In genomic region chr19:3782903-3783302, GRCh38 we compare ENCODE assay signal across 23 cellular contexts. TPM values are rescaled to one million over a fixed set of nuclear protein-coding genes. Genes with fewer than 3 reads are reported as not detected.
"Had no signal": no experiment of that assay in that cellular context is flagged by ENCODE, and none has a peak within 500 bp of the region (broad histone marks: within the 10 kb centered on the region; RNA-seq: fewer than 3 reads in every experiment).

No MANE protein-coding gene starts in this region.

- H3K27ac ChIP-seq: adrenal gland, body of pancreas, esophagus muscularis mucosa, foreskin keratinocyte, gastrocnemius medialis, WERI-Rb-1 had no signal

- H3K4me1 ChIP-seq: adrenal gland, foreskin keratinocyte, gastrocnemius medialis had no signal

- H3K27me3 ChIP-seq: body of pancreas had no signal

- H3K27ac Mint-ChIP-seq: activated B cell treated with CpG ODN at 0.5 μM for 24 hours; activated CD8-positive, alpha-beta T cell treated with anti-CD3 and anti-CD28 coated beads for 36 hours; activated naive CD4-positive, alpha-beta T cell treated with anti-CD3 and anti-CD28 coated beads for 36 hours; activated naive CD4-positive, alpha-beta T cell treated with anti-CD3 and anti-CD28 coated beads, Interleukin-2, amount 50 U/mL, for 24 hours; activated naive CD8-positive, alpha-beta T cell treated with anti-CD3 and anti-CD28 coated beads for 36 hours; activated naive CD8-positive, alpha-beta T cell treated with anti-CD3 and anti-CD28 coated beads, Interleukin-2, amount 50 U/mL, for 24 hours; activated T-helper 17 cell treated with anti-CD3 and anti-CD28 coated beads, Interleukin-2, amount 50 U/mL, for 72 hours; T-helper 17 cell had no signal

- H3K27me3 Mint-ChIP-seq: activated CD8-positive, alpha-beta T cell treated with anti-CD3 and anti-CD28 coated beads for 36 hours; activated naive CD4-positive, alpha-beta T cell treated with anti-CD3 and anti-CD28 coated beads, Interleukin-2, amount 50 U/mL, for 24 hours; activated naive CD8-positive, alpha-beta T cell treated with anti-CD3 and anti-CD28 coated beads for 36 hours; activated naive CD8-positive, alpha-beta T cell treated with anti-CD3 and anti-CD28 coated beads, Interleukin-2, amount 50 U/mL, for 24 hours; T-helper 17 cell had no signal

- H3K36me3 ChIP-seq: adrenal gland, esophagus muscularis mucosa, gastrocnemius medialis had no signal

- DNase-seq: activated B cell treated with CpG ODN at 0.5 μM for 24 hours; adrenal gland; amygdala; aorta; body of pancreas; caudate nucleus; effector memory CD4-positive, alpha-beta T cell; erythroblast; foreskin keratinocyte; gastrocnemius medialis; T-helper 17 cell; T1000 had no signal

- H3K4me3 Mint-ChIP-seq: activated B cell treated with CpG ODN at 0.5 μM for 24 hours; activated naive CD8-positive, alpha-beta T cell treated with anti-CD3 and anti-CD28 coated beads for 36 hours; activated naive CD8-positive, alpha-beta T cell treated with anti-CD3 and anti-CD28 coated beads, Interleukin-2, amount 50 U/mL, for 24 hours; activated T-helper 17 cell treated with anti-CD3 and anti-CD28 coated beads, Interleukin-2, amount 50 U/mL, for 72 hours; T-helper 17 cell had no signal

- ATAC-seq: body of pancreas, gastrocnemius medialis had no signal

- H3K9me3 Mint-ChIP-seq: activated naive CD4-positive, alpha-beta T cell treated with anti-CD3 and anti-CD28 coated beads, Interleukin-2, amount 50 U/mL, for 24 hours had no signal

- H3K4me3 ChIP-seq: adrenal gland, body of pancreas, esophagus muscularis mucosa, gastrocnemius medialis had no signal

RNA-seq across cellular contexts. Expression of gene MATK, which starts 3.3 kb away (rescaled TPM):
- total RNA-seq: chondrocyte, foreskin keratinocyte had no signal
- polyA plus RNA-seq: foreskin keratinocyte had no signal

RNA-seq across cellular contexts. Expression of gene RAX2, which starts 10.9 kb away (rescaled TPM):
- total RNA-seq: activated B cell treated with CpG ODN at 0.5 μM for 24 hours; activated CD8-positive, alpha-beta T cell treated with anti-CD3 and anti-CD28 coated beads for 36 hours; activated naive CD4-positive, alpha-beta T cell treated with anti-CD3 and anti-CD28 coated beads for 36 hours; activated naive CD8-positive, alpha-beta T cell treated with anti-CD3 and anti-CD28 coated beads for 36 hours; activated T-cell treated with anti-CD3 and anti-CD28 coated beads, Interleukin-2, amount 50 U/mL, for 4 hours; activated T-helper 17 cell treated with anti-CD3 and anti-CD28 coated beads, Interleukin-2, amount 50 U/mL, for 72 hours; adrenal gland; aorta; body of pancreas; chondrocyte; dermis microvascular lymphatic vessel endothelial cell; esophagus muscularis mucosa; foreskin keratinocyte; gastrocnemius medialis; T-helper 17 cell had no signal
- polyA plus RNA-seq: adrenal gland, aorta, foreskin keratinocyte had no signal
